ENCODE assay signal across 16 cellular contexts in genomic region chr22:43510226-43511070, GRCh38.
DNase-seq lines count a peak whose midpoint lies in the region; ATAC-seq and TF ChIP-seq lines count a peak whose summit lies in the region.
"Had no signal": no experiment of that assay in that cellular context is flagged by ENCODE, and none has a peak within 500 bp of the region (broad histone marks: within the 10 kb centered on the region; RNA-seq: fewer than 3 reads in every experiment).

No MANE protein-coding gene starts in this region.

- CTCF ChIA-PET in RWPE1 (lab: Yijun Ruan, JAX) = no interaction called here

- no peaks in the 10 kb centered on the region for H3K36me3 ChIP-seq in neuronal stem cell (replicated peaks in 1 of 2; ENCODE audit: control insufficient read depth in 2 of 2, insufficient read depth in 2 of 2, low read length in 2 of 2)

- H3K4me2 ChIP-seq in neuronal stem cell (ENCODE audit: insufficient read depth, low read length, poor library complexity, severe bottlenecking) = no peak overlapping the region

- peaks cover 2% of the 10 kb centered on the region for H3K79me1 ChIP-seq in neuronal stem cell (ENCODE audit: low read depth, low read length)

- H3K18ac ChIP-seq in neuronal stem cell (ENCODE audit: low read length) = peak overlapping the region; percentile 51

- H3K27ac ChIP-seq in RWPE1 = peak overlapping the region; percentile 71; the same call in 1 of the 2 replicates
- H3K27ac ChIP-seq in neuronal stem cell (replicated peaks; ENCODE audit: low read length) = no peak overlapping the region
- H3K27ac ChIP-seq: 22Rv1 had no signal

- peak overlapping the region; percentile 60 for H3K9ac ChIP-seq in neuronal stem cell (ENCODE audit: low read depth, low read length, poor library complexity)

- no peak overlapping the region for H2BK12ac ChIP-seq in neuronal stem cell (ENCODE audit: low read length)

- peaks cover 0 to 10% of the 10 kb centered on the region in 2 donors for H3K4me1 ChIP-seq in neuronal stem cell (ENCODE audit: control insufficient read depth in 2 of 2, insufficient read depth in 1 of 2, low read depth in 1 of 2, low read length in 2 of 2)

- H3K23ac ChIP-seq in neuronal stem cell (ENCODE audit: low read depth, low read length, poor library complexity) = peak overlapping the region; percentile 31

- WGBS in neuronal stem cell (ENCODE audit: extremely low coverage in 2 of 2, insufficient read length in 2 of 2, insufficient replicate concordance in 1 of 2), 2 donors = no CpG with 5 or more reads among the region's 9 CpGs

- H2AFZ ChIP-seq in neuronal stem cell (ENCODE audit: low read length) = no peak overlapping the region

- TF ChIP-seq CTCF in RWPE1 (conservative IDR thresholded peaks at IDR 0.05; ENCODE audit: low read depth) = no peak

- H4K91ac ChIP-seq in neuronal stem cell (ENCODE audit: low read depth, low read length, poor library complexity) = no peak overlapping the region

- no peaks in the 10 kb centered on the region for H3K27me3 ChIP-seq in neuronal stem cell (ENCODE audit: control insufficient read depth in 3 of 3, insufficient read depth in 3 of 3, low read depth in 1 of 3, low read length in 3 of 3)

- H3K9me3 ChIP-seq in neuronal stem cell (replicated peaks in 1 of 2; ENCODE audit: control insufficient read depth in 2 of 2, insufficient read depth in 1 of 2, low read depth in 1 of 2, low read length in 2 of 2) = peaks cover 0 to 2% of the 10 kb centered on the region in 2 donors

- H4K8ac ChIP-seq in neuronal stem cell (ENCODE audit: low read depth, low read length) = no peak overlapping the region

- POLR2A ChIA-PET in RWPE1 (lab: Yijun Ruan, JAX; ENCODE audit: low non-redundant PET) = no interaction called here

- peak overlapping the region in 1 of 2 donors; percentile 25 for H3K4me3 ChIP-seq in neuronal stem cell (ENCODE audit: low read length in 2 of 2)

- peak overlapping the region; percentile 61 for H2AK5ac ChIP-seq in neuronal stem cell (ENCODE audit: low read depth, low read length)

- no peak overlapping the region for H2BK15ac ChIP-seq in neuronal stem cell (ENCODE audit: low read length)

- ATAC-seq in HG02981 (IDR thresholded peaks at IDR 0.05; ENCODE audit: unreplicated experiment) = no peak
- ATAC-seq in HG03159 (IDR thresholded peaks at IDR 0.05; ENCODE audit: unreplicated experiment) = no peak
- ATAC-seq: CD8-positive, alpha-beta T cell; HepG2 had no signal

- DNase-seq in NCI-H524 (lab: John Stamatoyannopoulos, UW) = peak; percentile 28 to 74
- DNase-seq in NCI-H524 treated with DMSO at 0.1 percent for 48 hours (lab: John Stamatoyannopoulos, UW) = no peak
- DNase-seq in RWPE1 (ENCODE audit: low spot score) = no peak
- no peak for DNase-seq in neuronal stem cell (ENCODE audit: low spot score)
- DNase-seq in NCI-H69 (lab: John Stamatoyannopoulos, UW) = no peak
- DNase-seq: CD8-positive, alpha-beta T cell; COR-L47; DMS153; DMS79 treated with DMSO at 0.1 percent for 48 hours; EL; GOT3; H9 had no signal

- H3K4ac ChIP-seq in neuronal stem cell (ENCODE audit: low read length) = no peak overlapping the region

- no peak overlapping the region for H2BK5ac ChIP-seq in neuronal stem cell (ENCODE audit: low read length)

- no peak overlapping the region for H2BK120ac ChIP-seq in neuronal stem cell (ENCODE audit: low read depth, low read length)

- peak overlapping the region; percentile 75 for H3K14ac ChIP-seq in neuronal stem cell (ENCODE audit: low read length)

Comparison
In these comparisons a context has a peak if more than half of its experiments do, and no peak if none do; other contexts are left out.
1. DNase-seq: peak in NCI-H524 (2 of 2); none in NCI-H524 treated with DMSO at 0.1 percent for 48 hours (single experiment), RWPE1 (single experiment), neuronal stem cell (single experiment) and NCI-H69 (single experiment).